ENCODE assay signal across 12 cellular contexts in genomic region chr3:123694377-123695147, GRCh38.
DNase-seq lines count a peak whose midpoint lies in the region; ATAC-seq and TF ChIP-seq lines count a peak whose summit lies in the region.
"Had no signal": no experiment of that assay in that cellular context is flagged by ENCODE, and none has a peak within 500 bp of the region (broad histone marks: within the 10 kb centered on the region; RNA-seq: fewer than 3 reads in every experiment).

No MANE protein-coding gene starts in this region.

- H3K4me1 ChIP-seq in ectodermal cell (ENCODE audit: control insufficient read depth, insufficient read depth, low read length) (peaks cover 38% of the 10 kb centered on the region), suprapubic skin (peaks cover 11% of the 10 kb centered on the region)

- peak overlapping the region; percentile 34; the same call in 1 of the 2 replicates for H3K4me3 Mint-ChIP-seq in HFFc6
- no peak overlapping the region for H3K4me3 Mint-ChIP-seq in mesothelial cell of epicardium
- H3K4me3 Mint-ChIP-seq: activated naive CD4-positive, alpha-beta T cell treated with anti-CD3 and anti-CD28 coated beads, Interleukin-2, amount 50 U/mL, for 24 hours; CD4-positive, alpha-beta T cell had no signal

- no peak for TF ChIP-seq POLR2A in suprapubic skin (IDR thresholded peaks at IDR 0.05)

- 77 to 81% methylated on average over 6 of the region's 6 CpGs for WGBS in ectodermal cell, 2 experiments
- 74% methylated on average over 6 of the region's 6 CpGs for WGBS in suprapubic skin

- H3K27ac Mint-ChIP-seq in HFFc6 (peak overlapping the region; percentile 63), mesothelial cell of epicardium (peak overlapping the region; percentile 88)
- H3K27ac Mint-ChIP-seq: activated naive CD4-positive, alpha-beta T cell treated with anti-CD3 and anti-CD28 coated beads, Interleukin-2, amount 50 U/mL, for 24 hours; CD4-positive, alpha-beta T cell had no signal

- H3K36me3 ChIP-seq in ectodermal cell (ENCODE audit: control insufficient read depth, insufficient read depth, low read length): no peaks in the 10 kb centered on the region
- no peaks in the 10 kb centered on the region for H3K36me3 ChIP-seq in suprapubic skin

- TF ChIP-seq CTCF in HFFc6 (IDR thresholded peaks at IDR 0.05) (no peak), mesothelial cell of epicardium (IDR thresholded peaks at IDR 0.05; ENCODE audit: unreplicated experiment) (no peak), suprapubic skin (IDR thresholded peaks at IDR 0.05) (no peak)

- H3K9me3 ChIP-seq in ectodermal cell (ENCODE audit: control insufficient read depth, low read length): no peaks in the 10 kb centered on the region
- H3K9me3 ChIP-seq in suprapubic skin: no peaks in the 10 kb centered on the region

- peaks cover 67% of the 10 kb centered on the region for H3K36me3 Mint-ChIP-seq in HFFc6 (ENCODE audit: low read depth)
- no peaks in the 10 kb centered on the region for H3K36me3 Mint-ChIP-seq in mesothelial cell of epicardium
- H3K36me3 Mint-ChIP-seq: activated naive CD4-positive, alpha-beta T cell treated with anti-CD3 and anti-CD28 coated beads, Interleukin-2, amount 50 U/mL, for 24 hours had no signal

- peaks cover 5% of the 10 kb centered on the region; the same call in 1 of the 2 replicates for H3K9me3 Mint-ChIP-seq in HFFc6
- no peaks in the 10 kb centered on the region for H3K9me3 Mint-ChIP-seq in mesothelial cell of epicardium
- H3K9me3 Mint-ChIP-seq: activated naive CD4-positive, alpha-beta T cell treated with anti-CD3 and anti-CD28 coated beads, Interleukin-2, amount 50 U/mL, for 24 hours; CD4-positive, alpha-beta T cell had no signal

- H3K27ac ChIP-seq in ectodermal cell (ENCODE audit: insufficient read depth, low read depth, low read length, poor library complexity, severe bottlenecking) (peak overlapping the region; percentile 60), suprapubic skin (peak overlapping the region; percentile 49)

- no peak for DNase-seq in HFFc6
- no peak for DNase-seq in mesothelial cell of epicardium (ENCODE audit: low spot score in 2 of 2, unreplicated experiment in 2 of 2)
- no peak for DNase-seq in suprapubic skin (ENCODE audit: low spot score in 2 of 2)
- no peak for DNase-seq in NCI-H1930 (lab: John Stamatoyannopoulos, UW)
- no peak for DNase-seq in SK-N-DZ (ENCODE audit: low spot score)
- no peak for DNase-seq in NAMALWA (ENCODE audit: low spot score)
- DNase-seq in left colon: no peak
- DNase-seq: CD4-positive, alpha-beta T cell; NCI-H2227 treated with DMSO at 0.1 percent for 48 hours; T1000 had no signal

- no peaks in the 10 kb centered on the region for H3K27me3 ChIP-seq in ectodermal cell (ENCODE audit: control insufficient read depth, insufficient read depth, low read length, poor library complexity, severe bottlenecking)
- no peaks in the 10 kb centered on the region for H3K27me3 ChIP-seq in suprapubic skin

- no peak for TF ChIP-seq EP300 in suprapubic skin (IDR thresholded peaks at IDR 0.05)

- no peak overlapping the region for H3K4me3 ChIP-seq in ectodermal cell (ENCODE audit: insufficient read depth, low read depth, low read length)
- no peak overlapping the region for H3K4me3 ChIP-seq in suprapubic skin

- H3K4me1 Mint-ChIP-seq in HFFc6 (ENCODE audit: low read depth): peaks cover 81% of the 10 kb centered on the region
- H3K4me1 Mint-ChIP-seq in mesothelial cell of epicardium: peaks cover 70% of the 10 kb centered on the region
- H3K4me1 Mint-ChIP-seq: activated naive CD4-positive, alpha-beta T cell treated with anti-CD3 and anti-CD28 coated beads, Interleukin-2, amount 50 U/mL, for 24 hours had no signal

- no peak for ATAC-seq in left colon

- intact Hi-C loops in left colon (cut with DNase I, micrococcal nuclease): no loop called here

- H3K27me3 Mint-ChIP-seq in HFFc6 (ENCODE audit: insufficient read depth) (peaks cover 55% of the 10 kb centered on the region), mesothelial cell of epicardium (ENCODE audit: low read depth) (peaks cover 3% of the 10 kb centered on the region)
- H3K27me3 Mint-ChIP-seq: activated naive CD4-positive, alpha-beta T cell treated with anti-CD3 and anti-CD28 coated beads, Interleukin-2, amount 50 U/mL, for 24 hours; CD4-positive, alpha-beta T cell had no signal
